ENCODE assay signal across 1 cellular context in the genomic region with DNA sequence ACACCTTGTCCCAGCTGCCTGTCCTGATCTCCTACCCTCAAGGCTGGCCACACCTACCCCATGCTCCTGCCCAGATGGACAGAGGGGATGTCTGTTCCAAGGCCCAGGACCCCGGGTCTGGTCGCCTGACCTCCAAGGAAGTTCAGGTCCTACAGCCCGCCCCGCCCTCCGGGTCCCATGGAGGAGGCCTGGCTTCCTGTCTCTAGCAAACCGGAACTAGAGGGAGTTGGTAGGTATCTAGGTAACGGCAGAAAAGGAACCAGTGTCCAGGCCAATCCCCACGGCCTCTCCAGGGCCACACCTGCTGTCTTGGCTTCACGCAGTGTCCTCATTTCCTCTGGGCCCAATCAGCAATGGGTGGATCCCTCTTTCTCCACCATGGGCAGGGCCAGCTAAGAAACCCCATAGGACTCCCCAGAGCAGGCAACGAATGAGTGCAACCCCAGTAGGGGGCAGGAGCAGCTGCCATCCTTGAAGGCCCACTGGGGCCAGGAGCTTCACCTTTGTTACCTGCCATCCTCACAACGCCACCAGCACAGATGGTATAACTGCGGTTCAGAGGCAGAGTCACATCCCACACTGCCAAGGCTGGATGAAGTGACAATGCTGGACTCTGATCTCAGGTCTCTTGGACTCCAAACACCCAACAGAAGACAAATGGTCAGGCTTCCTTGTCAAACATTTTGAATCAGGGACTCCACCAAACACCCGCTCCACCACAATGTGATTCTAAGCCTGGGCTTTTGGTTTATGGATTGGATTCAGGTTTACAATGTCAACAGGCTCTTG.
TF ChIP-seq lines count a peak whose summit lies in the region.

No MANE protein-coding gene starts in this region.

TF ChIP-seq in HepG2, 621 proteins besides CTCF, POLR2A, EP300 and RAD21:
- TF ChIP-seq AGO2 (optimal IDR thresholded peaks at IDR 0.05; ENCODE audit: low read depth, low read length) = peak; percentile 23
- 0 out of 2 replicates have a peak, but pooled peaks have one; percentile 14 for TF ChIP-seq HNF4G (IDR thresholded peaks at IDR 0.05; ENCODE audit: borderline replicate concordance, low read depth, low read length)
- no peak for TF ChIP-seq HNF4G (CRISPR knock-in tag; IDR thresholded peaks at IDR 0.05; ENCODE audit: borderline replicate concordance, low read depth)
- no peak for TF ChIP-seq ZNF441 (CRISPR knock-in tag; IDR thresholded peaks at IDR 0.05; ENCODE audit: borderline replicate concordance)
- peak; percentile 20; the same call in 1 of the 2 replicates for TF ChIP-seq ZFX (CRISPR knock-in tag; IDR thresholded peaks at IDR 0.05; ENCODE audit: low read depth)
- TF ChIP-seq MAX (IDR thresholded peaks at IDR 0.05) = no peak
- no peak for TF ChIP-seq ZNF737 (CRISPR knock-in tag; IDR thresholded peaks at IDR 0.05; ENCODE audit: borderline replicate concordance)
- 0 out of 2 replicates have a peak, but pooled peaks have one; percentile 13 for TF ChIP-seq SAP130 (CRISPR knock-in tag; IDR thresholded peaks at IDR 0.05; ENCODE audit: low read depth)
- no peak for TF ChIP-seq POLR2G (IDR thresholded peaks at IDR 0.05; ENCODE audit: low read depth, low read length)
- TF ChIP-seq IRF1 (CRISPR knock-in tag; IDR thresholded peaks at IDR 0.05; ENCODE audit: low read depth) = no peak
- peak; percentile 40; the same call in 1 of the 2 replicates for TF ChIP-seq ZNF687 (CRISPR knock-in tag; IDR thresholded peaks at IDR 0.05)
- TF ChIP-seq IRF2 (CRISPR knock-in tag; IDR thresholded peaks at IDR 0.05) = no peak
- 0 out of 2 replicates have a peak, but pooled peaks have one; percentile 35 for TF ChIP-seq ZBTB38 (CRISPR knock-in tag; IDR thresholded peaks at IDR 0.05)
- peak; percentile 59 for TF ChIP-seq HNF4A (CRISPR knock-in tag; IDR thresholded peaks at IDR 0.05)
